7 cellular contexts compared by ENCODE assay signal in genomic region chr15:66470825-66471224, GRCh38. TPM values are rescaled to one million over a fixed set of nuclear protein-coding genes. Genes with fewer than 3 reads are reported as not detected.
DNase-seq lines count a peak whose midpoint lies in the region; ATAC-seq and TF ChIP-seq lines count a peak whose summit lies in the region.
"Not testable (repeated sequence)": the region's sequence is repeated elsewhere in the genome, so short reads cannot be mapped to it uniquely, and the experiment has no call there.

No MANE protein-coding gene starts in this region.

- H3K4me1 ChIP-seq in CD4-positive, CD25-positive, alpha-beta regulatory T cell (ENCODE audit: control insufficient read depth, insufficient read depth, low read length, poor library complexity, severe bottlenecking) = peaks cover 12% of the 10 kb centered on the region
- peaks cover 24% of the 10 kb centered on the region for H3K4me1 ChIP-seq in H9 (ENCODE audit: insufficient read depth, low read length)
- peaks cover 11% of the 10 kb centered on the region for H3K4me1 ChIP-seq in endodermal cell (ENCODE audit: control insufficient read depth, insufficient read depth, low read length)
- peaks cover 27% of the 10 kb centered on the region for H3K4me1 ChIP-seq in mesendoderm (ENCODE audit: control insufficient read depth, low read depth, low read length)

- peaks cover 17 to 43% (median 28%) of the 10 kb centered on the region in 4 donors for H3K4me1 Mint-ChIP-seq in CD4-positive, CD25-positive, alpha-beta regulatory T cell
- H3K4me1 Mint-ChIP-seq in H9 (peaks cover 57 to 64% of the 10 kb centered on the region in 2 experiments), endodermal cell (peaks cover 58% of the 10 kb centered on the region)
- H3K4me1 Mint-ChIP-seq in T-helper 1 cell treated with Interleukin-12 subunit alpha and Interleukin-12 subunit beta and Interleukin-4 antibody, amounts not matched to agents 30 μg/mL and 1 μg/mL, for 36 hours (ENCODE audit: low read depth) = peaks cover 40% of the 10 kb centered on the region
- peaks cover 39% of the 10 kb centered on the region for H3K4me1 Mint-ChIP-seq in activated CD8-positive, alpha-beta T cell treated with anti-CD3 and anti-CD28 coated beads, Interleukin-2, amount 10 ng/mL, durations not matched to agents 7 days and 5 days (ENCODE audit: low read depth)
- peaks cover 38% of the 10 kb centered on the region for H3K4me1 Mint-ChIP-seq in activated naive CD4-positive, alpha-beta T cell treated with anti-CD3 and anti-CD28 coated beads, Interleukin-2, amount 10 ng/mL, durations not matched to agents 7 days and 5 days

- POLR2A ChIA-PET in activated CD8-positive, alpha-beta T cell treated with anti-CD3 and anti-CD28 coated beads, Interleukin-2, amount 10 ng/mL, durations not matched to agents 7 days and 5 days (lab: Charles Lee) = interaction anchor here (2.3 to 2.4 kb wide), 2 partner anchors 27 to 34 kb away, joined by 11 to 12 read pairs; partner anchors contain the start of genes RPL4, SNAPC5 and ZWILCH

- not testable (repeated sequence) for H3T11ph ChIP-seq in H9 (ENCODE audit: low read length)

- not testable (repeated sequence) for H3K56ac ChIP-seq in H9 (ENCODE audit: insufficient read length, low read depth, low read length)
- H3K56ac ChIP-seq in mesendoderm (ENCODE audit: low read length) = peak overlapping the region; percentile 57

- not testable (repeated sequence) for H3K4ac ChIP-seq in H9 (ENCODE audit: low read depth, low read length)
- peak overlapping the region; percentile 72 for H3K4ac ChIP-seq in mesendoderm (ENCODE audit: low read depth, low read length)

- CTCF ChIA-PET in activated CD8-positive, alpha-beta T cell treated with anti-CD3 and anti-CD28 coated beads, Interleukin-2, amount 10 ng/mL, durations not matched to agents 7 days and 5 days (lab: Charles Lee) = interaction anchor here (0.9 to 4.9 kb wide), 8 partner anchors 28 to 182 kb away, joined by 3 to 50 read pairs (median 4); partner anchors contain the start of genes MAP2K1 and SNAPC5
- CTCF ChIA-PET in activated naive CD4-positive, alpha-beta T cell treated with anti-CD3 and anti-CD28 coated beads, Interleukin-2, amount 10 ng/mL, durations not matched to agents 7 days and 5 days (lab: Charles Lee) = interaction anchor here (0.6 to 3.1 kb wide), 4 partner anchors 10 to 224 kb away, joined by 3 to 9 read pairs (median 4); partner anchors contain the start of gene SNAPC5

- not testable (repeated sequence) for H3K79me1 ChIP-seq in H9 (ENCODE audit: insufficient read depth, low read depth, low read length, poor library complexity, severe bottlenecking); mesendoderm (ENCODE audit: low read length)

- peak overlapping the region in 2 of 4 donors; percentile 30 to 88 for H3K4me3 Mint-ChIP-seq in CD4-positive, CD25-positive, alpha-beta regulatory T cell
- H3K4me3 Mint-ChIP-seq in H9 (peak overlapping the region in 1 of 2 experiments; percentile 61; a peak in 2 of 5 replicates), endodermal cell (peak overlapping the region; percentile 48)
- not testable (repeated sequence) for H3K4me3 Mint-ChIP-seq in T-helper 1 cell treated with Interleukin-12 subunit alpha and Interleukin-12 subunit beta and Interleukin-4 antibody, amounts not matched to agents 30 μg/mL and 1 μg/mL, for 36 hours; activated CD8-positive, alpha-beta T cell treated with anti-CD3 and anti-CD28 coated beads, Interleukin-2, amount 10 ng/mL, durations not matched to agents 7 days and 5 days; activated naive CD4-positive, alpha-beta T cell treated with anti-CD3 and anti-CD28 coated beads, Interleukin-2, amount 10 ng/mL, durations not matched to agents 7 days and 5 days

- not testable (repeated sequence) for H4K20me1 ChIP-seq in H9 (ENCODE audit: control insufficient read depth, insufficient read depth, insufficient read length)

- H3K23me2 ChIP-seq in H9 (ENCODE audit: insufficient read length, low read depth, low read length, poor library complexity, severe bottlenecking) = not testable (repeated sequence)

- H2BK15ac ChIP-seq in H9 (ENCODE audit: low read depth, low read length); mesendoderm (replicated peaks; ENCODE audit: low read depth): not testable (repeated sequence)

- H3K9me3 ChIP-seq in CD4-positive, CD25-positive, alpha-beta regulatory T cell (ENCODE audit: control insufficient read depth in 2 of 2, low read length in 2 of 2); H9 (ENCODE audit: control insufficient read depth, low read depth, low read length): not testable (repeated sequence)
- H3K9me3 ChIP-seq in endodermal cell (ENCODE audit: control insufficient read depth, low read length) = peaks cover 27% of the 10 kb centered on the region

- H3K27me3 ChIP-seq in CD4-positive, CD25-positive, alpha-beta regulatory T cell (ENCODE audit: control insufficient read depth, insufficient read depth, low read length); H9 (ENCODE audit: insufficient read depth, low read length); endodermal cell (ENCODE audit: control insufficient read depth, insufficient read depth, low read length, poor library complexity, severe bottlenecking); mesendoderm (ENCODE audit: insufficient read depth, low read length, poor library complexity): not testable (repeated sequence)

- DNase-seq in CD4-positive, CD25-positive, alpha-beta regulatory T cell; H9; activated CD8-positive, alpha-beta T cell treated with anti-CD3 and anti-CD28 coated beads, Interleukin-2, amount 10 ng/mL, durations not matched to agents 7 days and 5 days; activated naive CD4-positive, alpha-beta T cell treated with anti-CD3 and anti-CD28 coated beads, Interleukin-2, amount 10 ng/mL, durations not matched to agents 7 days and 5 days: not testable (repeated sequence)
- DNase-seq in endodermal cell (peak; percentile 83), mesendoderm (peak; percentile 74)

- not testable (repeated sequence) for H3K27me3 Mint-ChIP-seq in CD4-positive, CD25-positive, alpha-beta regulatory T cell; H9 (ENCODE audit: low read depth); T-helper 1 cell treated with Interleukin-12 subunit alpha and Interleukin-12 subunit beta and Interleukin-4 antibody, amounts not matched to agents 30 μg/mL and 1 μg/mL, for 36 hours (ENCODE audit: low read depth); activated CD8-positive, alpha-beta T cell treated with anti-CD3 and anti-CD28 coated beads, Interleukin-2, amount 10 ng/mL, durations not matched to agents 7 days and 5 days (ENCODE audit: low read depth); activated naive CD4-positive, alpha-beta T cell treated with anti-CD3 and anti-CD28 coated beads, Interleukin-2, amount 10 ng/mL, durations not matched to agents 7 days and 5 days; endodermal cell (ENCODE audit: insufficient read depth)

- H3K27ac ChIP-seq in CD4-positive, CD25-positive, alpha-beta regulatory T cell (ENCODE audit: insufficient read depth, low read length, poor library complexity, severe bottlenecking); endodermal cell (ENCODE audit: low read depth, low read length): not testable (repeated sequence)
- peak overlapping the region; percentile 3 for H3K27ac ChIP-seq in H9 (ENCODE audit: insufficient read length, low read depth, low read length)
- H3K27ac ChIP-seq in mesendoderm (ENCODE audit: low read depth, low read length) = peak overlapping the region; percentile 97

- not testable (repeated sequence) for H3K4me2 ChIP-seq in H9 (ENCODE audit: insufficient read depth, insufficient read length, low read length); mesendoderm (ENCODE audit: low read length)

- not testable (repeated sequence) for ATAC-seq in CD4-positive, CD25-positive, alpha-beta regulatory T cell (ENCODE audit: low read depth in 2 of 2); activated CD8-positive, alpha-beta T cell treated with anti-CD3 and anti-CD28 coated beads, Interleukin-2, amount 10 ng/mL, durations not matched to agents 7 days and 5 days

- not testable (repeated sequence) for H4K5ac ChIP-seq in H9 (ENCODE audit: insufficient read length, low read depth, low read length); mesendoderm (ENCODE audit: low read length)

- H3K23ac ChIP-seq in H9 (ENCODE audit: insufficient read length, low read depth, low read length); mesendoderm (ENCODE audit: low read length): not testable (repeated sequence)

- H3K36me3 Mint-ChIP-seq in CD4-positive, CD25-positive, alpha-beta regulatory T cell = not testable (repeated sequence)
- H3K36me3 Mint-ChIP-seq in H9 (ENCODE audit: insufficient read depth in 1 of 3, low read depth in 3 of 3) (peaks cover 16 to 19% (median 19%) of the 10 kb centered on the region in 3 experiments), endodermal cell (ENCODE audit: low read depth) (peaks cover 28% of the 10 kb centered on the region)
- H3K36me3 Mint-ChIP-seq in T-helper 1 cell treated with Interleukin-12 subunit alpha and Interleukin-12 subunit beta and Interleukin-4 antibody, amounts not matched to agents 30 μg/mL and 1 μg/mL, for 36 hours (ENCODE audit: low read depth) = peaks cover 22% of the 10 kb centered on the region
- peaks cover 47% of the 10 kb centered on the region for H3K36me3 Mint-ChIP-seq in activated CD8-positive, alpha-beta T cell treated with anti-CD3 and anti-CD28 coated beads, Interleukin-2, amount 10 ng/mL, durations not matched to agents 7 days and 5 days (ENCODE audit: low read depth)
- peaks cover 29% of the 10 kb centered on the region for H3K36me3 Mint-ChIP-seq in activated naive CD4-positive, alpha-beta T cell treated with anti-CD3 and anti-CD28 coated beads, Interleukin-2, amount 10 ng/mL, durations not matched to agents 7 days and 5 days

- H3K18ac ChIP-seq in H9 (ENCODE audit: insufficient read length, low read depth, low read length) = not testable (repeated sequence)
- peak overlapping the region; percentile 94 for H3K18ac ChIP-seq in mesendoderm (ENCODE audit: low read length)

- H3K9ac ChIP-seq in H9 (ENCODE audit: extremely low read depth, insufficient read length, low read length) = not testable (repeated sequence)
- H3K9ac ChIP-seq in endodermal cell (ENCODE audit: extremely low read depth, low read length, poor library complexity, severe bottlenecking) = peak overlapping the region; percentile 2
- peak overlapping the region; percentile 6 for H3K9ac ChIP-seq in mesendoderm (ENCODE audit: low read length)

- H3K36me3 ChIP-seq in CD4-positive, CD25-positive, alpha-beta regulatory T cell (ENCODE audit: control insufficient read depth, insufficient read depth, low read length); mesendoderm (ENCODE audit: control insufficient read depth, insufficient read depth, low read length): not testable (repeated sequence)
- peaks cover 30% of the 10 kb centered on the region for H3K36me3 ChIP-seq in endodermal cell (ENCODE audit: control insufficient read depth, insufficient read depth, low read length)

- H3K4me3 ChIP-seq in CD4-positive, CD25-positive, alpha-beta regulatory T cell (ENCODE audit: low read depth, low read length); mesendoderm (ENCODE audit: low read length): not testable (repeated sequence)
- peak overlapping the region; percentile 78 for H3K4me3 ChIP-seq in endodermal cell (ENCODE audit: low read length)

- no CpG with 5 or more reads among the region's 4 CpGs for WGBS in H9 (ENCODE audit: extremely low coverage, insufficient read length, low lambda C conversion rate)
- 27 to 42% methylated on average over 3 to 4 of the region's 4 CpGs for WGBS in endodermal cell (ENCODE audit: insufficient coverage in 1 of 2, insufficient read length in 1 of 2), 2 experiments
- no CpG with 5 or more reads among the region's 4 CpGs for WGBS in mesendoderm (ENCODE audit: extremely low coverage, insufficient coverage, low lambda C conversion rate)

- H2BK12ac ChIP-seq in H9 (ENCODE audit: insufficient read length, low read depth, low read length) = not testable (repeated sequence)

- not testable (repeated sequence) for TF ChIP-seq CTCF in H9 (conservative IDR thresholded peaks at IDR 0.05); endodermal cell (conservative IDR thresholded peaks at IDR 0.05)

- not testable (repeated sequence) for H3K14ac ChIP-seq in H9 (ENCODE audit: insufficient read depth, low read length)

- not testable (repeated sequence) for H4K8ac ChIP-seq in H9 (replicated peaks; ENCODE audit: insufficient read length, low read depth, low read length); mesendoderm (ENCODE audit: low read depth, low read length)

- H3K9me3 Mint-ChIP-seq in CD4-positive, CD25-positive, alpha-beta regulatory T cell; H9; T-helper 1 cell treated with Interleukin-12 subunit alpha and Interleukin-12 subunit beta and Interleukin-4 antibody, amounts not matched to agents 30 μg/mL and 1 μg/mL, for 36 hours; activated CD8-positive, alpha-beta T cell treated with anti-CD3 and anti-CD28 coated beads, Interleukin-2, amount 10 ng/mL, durations not matched to agents 7 days and 5 days (ENCODE audit: insufficient read depth); activated naive CD4-positive, alpha-beta T cell treated with anti-CD3 and anti-CD28 coated beads, Interleukin-2, amount 10 ng/mL, durations not matched to agents 7 days and 5 days: not testable (repeated sequence)
- H3K9me3 Mint-ChIP-seq in endodermal cell = peaks cover 21% of the 10 kb centered on the region

- H2BK20ac ChIP-seq in H9 (ENCODE audit: low read depth, low read length, poor library complexity, severe bottlenecking) = not testable (repeated sequence)

- not testable (repeated sequence) for H3K79me2 ChIP-seq in H9 (ENCODE audit: insufficient read depth, low read length); mesendoderm (ENCODE audit: control insufficient read depth, insufficient read depth, low read length)

- peak overlapping the region; percentile 88 to 90 (median 89) for H3K27ac Mint-ChIP-seq in CD4-positive, CD25-positive, alpha-beta regulatory T cell
- peak overlapping the region; percentile 53 to 96 (median 68) for H3K27ac Mint-ChIP-seq in H9
- peak overlapping the region; percentile 18 for H3K27ac Mint-ChIP-seq in T-helper 1 cell treated with Interleukin-12 subunit alpha and Interleukin-12 subunit beta and Interleukin-4 antibody, amounts not matched to agents 30 μg/mL and 1 μg/mL, for 36 hours
- H3K27ac Mint-ChIP-seq in activated CD8-positive, alpha-beta T cell treated with anti-CD3 and anti-CD28 coated beads, Interleukin-2, amount 10 ng/mL, durations not matched to agents 7 days and 5 days = peak overlapping the region; percentile 17
- peak overlapping the region; percentile 96 for H3K27ac Mint-ChIP-seq in activated naive CD4-positive, alpha-beta T cell treated with anti-CD3 and anti-CD28 coated beads, Interleukin-2, amount 10 ng/mL, durations not matched to agents 7 days and 5 days
- peak overlapping the region; percentile 91 for H3K27ac Mint-ChIP-seq in endodermal cell

- H2AFZ ChIP-seq in H9 (ENCODE audit: low read length) = not testable (repeated sequence)

- H2AK5ac ChIP-seq in H9 (ENCODE audit: insufficient read length, low read length); mesendoderm (ENCODE audit: low read length): not testable (repeated sequence)

- not testable (repeated sequence) for H4K91ac ChIP-seq in H9 (ENCODE audit: insufficient read length, low read depth, low read length)

- not testable (repeated sequence) for H2BK5ac ChIP-seq in H9 (ENCODE audit: insufficient read length, low read length)
- peak overlapping the region; percentile 36 for H2BK5ac ChIP-seq in mesendoderm (ENCODE audit: low read length)

- H2BK120ac ChIP-seq in H9 (ENCODE audit: low read depth, low read length, poor library complexity, severe bottlenecking) = not testable (repeated sequence)
- H2BK120ac ChIP-seq in mesendoderm (ENCODE audit: low read depth, low read length) = peak overlapping the region; percentile 61

RNA-seq across cellular contexts. Expression of gene SNAPC5, which starts 26.7 kb away (rescaled TPM):
- total RNA-seq in CD4-positive, CD25-positive, alpha-beta regulatory T cell = 25.6 TPM
- 10 to 100 TPM; 58.5 to 80.9 (median 72.3) TPM for polyA plus RNA-seq in CD4-positive, CD25-positive, alpha-beta regulatory T cell
- total RNA-seq in H9 (2021) = 28.9 and 30.7 TPM in 2 replicates
- total RNA-seq in activated CD8-positive, alpha-beta T cell treated with anti-CD3 and anti-CD28 coated beads, Interleukin-2, amount 10 ng/mL, durations not matched to agents 7 days and 5 days = 10 to 100 TPM; 25.0 to 25.7 TPM
- 10 to 100 TPM; 25.4 to 27.4 TPM for total RNA-seq in endodermal cell
- 22.0 TPM for polyA plus RNA-seq in endodermal cell (2013, experiment 1 of 2)
- 25.3 TPM for polyA plus RNA-seq in endodermal cell (2013, experiment 2 of 2)
- 13.6 TPM for polyA plus RNA-seq in mesendoderm (2013, experiment 1 of 2)
- 13.7 TPM for polyA plus RNA-seq in mesendoderm (2013, experiment 2 of 2)

RNA-seq across cellular contexts. Expression of gene RPL4, which starts 33.8 kb away (rescaled TPM):
- total RNA-seq in CD4-positive, CD25-positive, alpha-beta regulatory T cell = 2,089 TPM
- 1,000 to 10,000 TPM in 2 of 4 donors, 100 to 1,000 TPM in 2; 831 to 1,327 (median 1,144) TPM for polyA plus RNA-seq in CD4-positive, CD25-positive, alpha-beta regulatory T cell
- total RNA-seq in H9 (2021) (3,988 and 4,137 TPM in 2 replicates), endodermal cell (1,000 to 10,000 TPM; 2,700 to 3,227 TPM)
- total RNA-seq in activated CD8-positive, alpha-beta T cell treated with anti-CD3 and anti-CD28 coated beads, Interleukin-2, amount 10 ng/mL, durations not matched to agents 7 days and 5 days = 1,000 to 10,000 TPM; 2,498 to 2,528 TPM
- polyA plus RNA-seq in endodermal cell (2013, experiment 1 of 2) = 4,331 TPM
- 4,059 TPM for polyA plus RNA-seq in endodermal cell (2013, experiment 2 of 2)
- polyA plus RNA-seq in mesendoderm (2013, experiment 1 of 2) = 3,121 TPM
- polyA plus RNA-seq in mesendoderm (2013, experiment 2 of 2) = 3,136 TPM

RNA-seq across cellular contexts. Expression of gene ZWILCH, which starts 34.3 kb away (rescaled TPM):
- total RNA-seq in CD4-positive, CD25-positive, alpha-beta regulatory T cell = 15.1 TPM
- 10 to 100 TPM; 10.3 to 15.7 (median 11.5) TPM for polyA plus RNA-seq in CD4-positive, CD25-positive, alpha-beta regulatory T cell
- 47.2 and 48.0 TPM in 2 replicates for total RNA-seq in H9 (2021)
- total RNA-seq in activated CD8-positive, alpha-beta T cell treated with anti-CD3 and anti-CD28 coated beads, Interleukin-2, amount 10 ng/mL, durations not matched to agents 7 days and 5 days = 10 to 100 TPM; 37.2 to 44.8 TPM
- total RNA-seq in endodermal cell = 10 to 100 TPM; 37.3 to 44.2 TPM
- 41.3 TPM for polyA plus RNA-seq in endodermal cell (2013, experiment 1 of 2)
- polyA plus RNA-seq in endodermal cell (2013, experiment 2 of 2) = 36.1 TPM
- 38.0 TPM for polyA plus RNA-seq in mesendoderm (2013, experiment 1 of 2)
- polyA plus RNA-seq in mesendoderm (2013, experiment 2 of 2) = 38.4 TPM

Comparison
In these comparisons a context has a peak if more than half of its experiments do, and no peak if none do; other contexts are left out.
1. H3K27ac Mint-ChIP-seq: peak in every context shown above with its lines; median percentile 96 in activated naive CD4-positive, alpha-beta T cell treated with anti-CD3 and anti-CD28 coated beads, Interleukin-2, amount 10 ng/mL, durations not matched to agents 7 days and 5 days; 91 in endodermal cell; 89 in CD4-positive, CD25-positive, alpha-beta regulatory T cell; 68 in H9; 18 in T-helper 1 cell treated with Interleukin-12 subunit alpha and Interleukin-12 subunit beta and Interleukin-4 antibody, amounts not matched to agents 30 μg/mL and 1 μg/mL, for 36 hours; 17 in activated CD8-positive, alpha-beta T cell treated with anti-CD3 and anti-CD28 coated beads, Interleukin-2, amount 10 ng/mL, durations not matched to agents 7 days and 5 days.